In the genomic region with DNA sequence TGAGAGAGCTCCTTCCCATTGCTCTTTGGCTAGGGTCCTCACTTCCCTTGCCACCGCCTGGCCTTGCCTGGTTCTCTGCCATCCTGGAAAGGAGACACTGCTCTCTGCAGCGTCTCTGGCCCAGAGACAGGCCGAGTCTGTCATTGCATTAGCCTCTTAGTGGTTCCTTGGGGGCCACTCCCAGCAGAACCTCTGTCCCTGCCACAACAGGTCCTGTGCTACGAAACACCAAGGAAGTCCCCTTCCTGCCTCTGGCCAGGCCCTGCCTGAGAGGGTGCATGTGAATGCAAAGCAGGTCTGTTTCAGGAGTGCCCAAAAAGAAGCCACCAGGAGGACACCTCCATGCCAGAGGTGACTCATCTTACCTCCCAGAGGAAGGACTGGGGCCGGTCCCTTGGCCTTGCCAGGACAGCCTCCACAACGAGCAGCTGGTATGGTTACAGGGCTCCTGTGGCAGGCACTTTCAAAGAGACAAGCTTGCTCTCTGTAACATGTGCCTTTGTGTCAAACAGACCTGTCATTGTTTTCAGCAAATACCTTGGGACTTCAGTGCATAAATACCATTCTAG, we compare ENCODE assay signal across 8 cellular contexts. TPM values are rescaled to one million over a fixed set of nuclear protein-coding genes. Genes with fewer than 3 reads are reported as not detected.
DNase-seq lines count a peak whose midpoint lies in the region; ATAC-seq and TF ChIP-seq lines count a peak whose summit lies in the region.

No MANE protein-coding gene starts in this region.

- no peak for TF ChIP-seq CTCF in psoas muscle (IDR thresholded peaks at IDR 0.05)

- H3K9me3 ChIP-seq in psoas muscle = no peaks in the 10 kb centered on the region

- H3K27ac ChIP-seq in psoas muscle = peak overlapping the region; percentile 94

- H3K27me3 Mint-ChIP-seq in activated CD4-positive, alpha-beta T cell treated with anti-CD3 and anti-CD28 coated beads, Interleukin-2, amount 10 ng/mL, durations not matched to agents 24 days and 14 days = peaks cover 5% of the 10 kb centered on the region

- peak; percentile 61 for ATAC-seq in HG02571 (IDR thresholded peaks at IDR 0.05; ENCODE audit: unreplicated experiment)
- peak; percentile 85 to 88 (median 86) for ATAC-seq in psoas muscle

- H3K27me3 ChIP-seq in psoas muscle (ENCODE audit: insufficient read depth in 3 of 3, low read length in 2 of 3) = no peaks in the 10 kb centered on the region

- peaks cover 0 to 8% of the 10 kb centered on the region in 2 donors for H3K36me3 ChIP-seq in psoas muscle (ENCODE audit: insufficient read depth in 1 of 2, low read depth in 1 of 2)

- H3K27ac Mint-ChIP-seq in activated CD4-positive, alpha-beta T cell treated with anti-CD3 and anti-CD28 coated beads, Interleukin-2, amount 10 ng/mL, durations not matched to agents 24 days and 14 days = peak overlapping the region; percentile 66

- peaks cover 13% of the 10 kb centered on the region for H3K4me1 Mint-ChIP-seq in activated CD4-positive, alpha-beta T cell treated with anti-CD3 and anti-CD28 coated beads, Interleukin-2, amount 10 ng/mL, durations not matched to agents 24 days and 14 days

- H3K4me3 ChIP-seq in psoas muscle = peak overlapping the region; percentile 58

- H3K9me3 Mint-ChIP-seq in activated CD4-positive, alpha-beta T cell treated with anti-CD3 and anti-CD28 coated beads, Interleukin-2, amount 10 ng/mL, durations not matched to agents 24 days and 14 days = no peaks in the 10 kb centered on the region

- intact Hi-C loops in activated CD4-positive, alpha-beta T cell treated with anti-CD3 and anti-CD28 coated beads, Interleukin-2, amount 10 ng/mL, durations not matched to agents 24 days and 14 days (cut with micrococcal nuclease) = no loop called here
- intact Hi-C loops in psoas muscle (cut with DNase I) = loop anchor here in 1 of 2 donors (5.0 kb wide), 1 partner anchor 35 kb away; no protein-coding TSS in a partner anchor

- H3K4me3 Mint-ChIP-seq in activated CD4-positive, alpha-beta T cell treated with anti-CD3 and anti-CD28 coated beads, Interleukin-2, amount 10 ng/mL, durations not matched to agents 24 days and 14 days = peak overlapping the region; percentile 49

- H3K36me3 Mint-ChIP-seq in activated CD4-positive, alpha-beta T cell treated with anti-CD3 and anti-CD28 coated beads, Interleukin-2, amount 10 ng/mL, durations not matched to agents 24 days and 14 days (ENCODE audit: low read depth) = peaks cover 7% of the 10 kb centered on the region

- H3K4me1 ChIP-seq in psoas muscle = peaks cover 13% of the 10 kb centered on the region

- peak; percentile 69 for DNase-seq in activated CD4-positive, alpha-beta T cell treated with anti-CD3 and anti-CD28 coated beads, Interleukin-2, amount 10 ng/mL, durations not matched to agents 24 days and 14 days
- DNase-seq in activated CD4-positive, alpha-beta T cell treated with anti-CD3 and anti-CD28 coated beads for 1 hour = no peak
- DNase-seq in NCI-H2029 treated with DMSO at 0.1 percent for 48 hours (lab: John Stamatoyannopoulos, UW) = peak; percentile 83
- peak; percentile 41 for DNase-seq in dermis blood vessel endothelial cell
- DNase-seq in psoas muscle = peak; percentile 61 to 88
- DNase-seq in SW 1271 (lab: John Stamatoyannopoulos, UW) = no peak
- DNase-seq in iPS-NIHi11 (ENCODE audit: low spot score) = no peak

- 17 to 22% (median 20%) methylated on average over 6 of the region's 6 CpGs for WGBS in psoas muscle, 3 donors

RNA-seq across cellular contexts. Expression of a gene that starts 59.6 kb away (rescaled TPM):
- total RNA-seq in activated CD4-positive, alpha-beta T cell treated with anti-CD3 and anti-CD28 coated beads, Interleukin-2, amount 10 ng/mL, durations not matched to agents 24 days and 14 days = 52.8 and 60.0 TPM in 2 replicates
- 106 and 115 TPM in 2 replicates for total RNA-seq in dermis blood vessel endothelial cell
- 10 to 100 TPM; 32.7 to 58.4 (median 46.8) TPM for total RNA-seq in psoas muscle
- 10 to 100 TPM; 29.6 to 78.2 (median 52.5) TPM for polyA plus RNA-seq in psoas muscle

Comparison
In these comparisons a context has a peak if more than half of its experiments do, and no peak if none do; other contexts are left out.
1. DNase-seq: peak in activated CD4-positive, alpha-beta T cell treated with anti-CD3 and anti-CD28 coated beads, Interleukin-2, amount 10 ng/mL, durations not matched to agents 24 days and 14 days (single experiment), NCI-H2029 treated with DMSO at 0.1 percent for 48 hours (single experiment), dermis blood vessel endothelial cell (single experiment) and psoas muscle (2 of 2); none in activated CD4-positive, alpha-beta T cell treated with anti-CD3 and anti-CD28 coated beads for 1 hour (single experiment), SW 1271 (0 of 2) and iPS-NIHi11 (single experiment).